ENCODE assay signal across 10 cellular contexts in the genomic region with DNA sequence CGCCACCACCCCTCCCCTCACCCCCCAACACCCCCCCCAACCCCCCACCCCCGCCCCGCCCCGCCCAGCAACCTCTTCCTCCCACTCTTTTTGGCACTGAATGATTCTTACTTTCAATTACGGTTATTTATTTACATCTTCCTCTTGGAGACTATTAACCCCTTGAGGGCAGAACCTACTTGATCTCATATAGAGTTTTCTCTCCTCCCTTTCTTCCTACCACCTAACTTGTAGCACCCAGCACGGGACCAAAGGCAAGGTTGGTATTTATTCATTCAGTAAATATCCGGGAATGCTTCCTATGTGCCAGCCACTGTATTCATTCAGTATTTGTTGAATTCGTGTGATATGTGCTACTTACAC. TPM values are rescaled to one million over a fixed set of nuclear protein-coding genes. Genes with fewer than 3 reads are reported as not detected.
A peak's percentile ranks its signal among the peaks of the same experiment; 100 is the strongest.
DNase-seq lines count a peak whose midpoint lies in the region; ATAC-seq, FAIRE-seq and TF ChIP-seq lines count a peak whose summit lies in the region.
"Had no signal": no experiment of that assay in that cellular context is flagged by ENCODE, and none has a peak within 500 bp of the region (broad histone marks: within the 10 kb centered on the region; RNA-seq: fewer than 3 reads in every experiment).

No MANE protein-coding gene starts in this region.

- H4K20me1 ChIP-seq in BLaER1 treated with 17β-estradiol and CSF1 and Interleukin-3, amounts not matched to agents 10 nM and 100 nM, result peaks cover 0 to 26% (median 7%) of the 10 kb centered on the region in 11 experiments; a peak in 6 of 22 replicates
- H4K20me1 ChIP-seq in astrocyte (ENCODE audit: insufficient read depth, low read length), result peaks cover 16% of the 10 kb centered on the region

- H3K27ac Mint-ChIP-seq in astrocyte (ENCODE audit: unreplicated experiment), result no peak overlapping the region
- H3K27ac Mint-ChIP-seq in naive thymus-derived CD4-positive, alpha-beta T cell, result no peak overlapping the region

- H3K36me3 Mint-ChIP-seq in astrocyte (ENCODE audit: low read depth, unreplicated experiment), result no peaks in the 10 kb centered on the region
- H3K36me3 Mint-ChIP-seq in naive thymus-derived CD4-positive, alpha-beta T cell, result no peaks in the 10 kb centered on the region

- DNase-seq in astrocyte (ENCODE audit: low read depth) (no peak), A673 (ENCODE audit: low spot score) (no peak), GM10266 (ENCODE audit: extremely low spot score) (no peak), NCI-H82 treated with DMSO at 0.1 percent for 48 hours (lab: John Stamatoyannopoulos, UW; ENCODE audit: unreplicated experiment) (no peak), D721Med (ENCODE audit: insufficient read length, low spot score) (no peak)
- DNase-seq in naive thymus-derived CD4-positive, alpha-beta T cell, result no peak
- DNase-seq: activated naive CD4-positive, alpha-beta T cell had no signal

- H3K4me1 Mint-ChIP-seq in astrocyte (ENCODE audit: low read depth, unreplicated experiment), result peaks cover 23% of the 10 kb centered on the region
- peaks cover 6 to 17% (median 13%) of the 10 kb centered on the region in 7 donors for H3K4me1 Mint-ChIP-seq in naive thymus-derived CD4-positive, alpha-beta T cell

- peaks cover 4% of the 10 kb centered on the region for H3K27me3 Mint-ChIP-seq in astrocyte (ENCODE audit: low read depth, unreplicated experiment)
- peaks cover 35 to 73% (median 58%) of the 10 kb centered on the region in 5 donors for H3K27me3 Mint-ChIP-seq in naive thymus-derived CD4-positive, alpha-beta T cell

- BruUV-seq in A673 (replicated peaks; lab: Mats Ljungman, UMichigan), result no TSS peak

- H3K27me3 ChIP-seq in BLaER1 treated with 17β-estradiol and CSF1 and Interleukin-3, amounts not matched to agents 10 nM and 100 nM, result 0 out of 22 replicates have a peak, but pooled peaks cover 0 to 4% (median 0%) of the 10 kb centered on the region in 11 experiments
- H3K27me3 ChIP-seq in HUES48 (ENCODE audit: control insufficient read depth, insufficient read depth, low read length) (peaks cover 73% of the 10 kb centered on the region), astrocyte (ENCODE audit: insufficient read depth, low read length) (no peaks in the 10 kb centered on the region), A673 (replicated peaks; ENCODE audit: insufficient read depth, low read depth, low read length, poor library complexity) (no peaks in the 10 kb centered on the region)
- no peaks in the 10 kb centered on the region for H3K27me3 ChIP-seq in naive thymus-derived CD4-positive, alpha-beta T cell (ENCODE audit: control insufficient read depth in 2 of 2, insufficient read depth in 2 of 2, low read length in 2 of 2)

- H3K9ac ChIP-seq in BLaER1 treated with 17β-estradiol and CSF1 and Interleukin-3, amounts not matched to agents 10 nM and 100 nM, result no peak overlapping the region
- H3K9ac ChIP-seq in HUES48 (ENCODE audit: low read depth, low read length), result no peak overlapping the region
- no peak overlapping the region for H3K9ac ChIP-seq in astrocyte (ENCODE audit: low read length)

- H3K9me3 Mint-ChIP-seq in astrocyte (ENCODE audit: unreplicated experiment), result no peaks in the 10 kb centered on the region
- peaks cover 0 to 2% (median 0%) of the 10 kb centered on the region in 11 donors for H3K9me3 Mint-ChIP-seq in naive thymus-derived CD4-positive, alpha-beta T cell

- H3K79me2 ChIP-seq in astrocyte (ENCODE audit: insufficient read depth, low read length), result peaks cover 28% of the 10 kb centered on the region

- H3K27ac ChIP-seq in BLaER1 treated with 17β-estradiol and CSF1 and Interleukin-3, amounts not matched to agents 10 nM and 100 nM, result no peak overlapping the region
- H3K27ac ChIP-seq in HUES48 (ENCODE audit: low read depth, low read length) (no peak overlapping the region), astrocyte (ENCODE audit: low read depth, low read length) (no peak overlapping the region), A673 (ENCODE audit: low read depth, low read length, poor library complexity, severe bottlenecking) (no peak overlapping the region)
- no peak overlapping the region for H3K27ac ChIP-seq in naive thymus-derived CD4-positive, alpha-beta T cell (ENCODE audit: low read depth, low read length)

- no peak overlapping the region for H3K4me3 Mint-ChIP-seq in astrocyte (ENCODE audit: unreplicated experiment)
- H3K4me3 Mint-ChIP-seq in naive thymus-derived CD4-positive, alpha-beta T cell, result peak overlapping the region in 9 of 10 donors; percentile 17 to 46 (median 29)

- POLR2A ChIA-PET in naive thymus-derived CD4-positive, alpha-beta T cell (lab: Charles Lee), result no interaction called here
- POLR2A ChIA-PET in A673 (lab: Charles Lee; ENCODE audit: low non-redundant PET), result no interaction called here

- H3K4me1 ChIP-seq in BLaER1 treated with 17β-estradiol and CSF1 and Interleukin-3, amounts not matched to agents 10 nM and 100 nM, result peaks cover 13 to 29% (median 23%) of the 10 kb centered on the region in 10 experiments
- H3K4me1 ChIP-seq in HUES48 (ENCODE audit: control insufficient read depth, insufficient read depth, low read length) (peaks cover 48% of the 10 kb centered on the region), astrocyte (ENCODE audit: insufficient read depth, low read length) (peaks cover 16% of the 10 kb centered on the region), A673 (ENCODE audit: insufficient read depth, low read length, poor library complexity, severe bottlenecking) (peaks cover 44% of the 10 kb centered on the region)
- no peaks in the 10 kb centered on the region for H3K4me1 ChIP-seq in naive thymus-derived CD4-positive, alpha-beta T cell (ENCODE audit: control insufficient read depth in 2 of 2, insufficient read depth in 2 of 2, low read length in 2 of 2)

- H3K36me3 ChIP-seq in BLaER1 treated with 17β-estradiol and CSF1 and Interleukin-3, amounts not matched to agents 10 nM and 100 nM, result 0 out of 22 replicates have a peak, but pooled peaks cover 0 to 4% (median 0%) of the 10 kb centered on the region in 11 experiments
- H3K36me3 ChIP-seq in HUES48 (ENCODE audit: control insufficient read depth, insufficient read depth, low read length) (no peaks in the 10 kb centered on the region), astrocyte (ENCODE audit: insufficient read depth, low read length) (no peaks in the 10 kb centered on the region), A673 (ENCODE audit: insufficient read depth, low read length, poor library complexity, severe bottlenecking) (no peaks in the 10 kb centered on the region)
- no peaks in the 10 kb centered on the region for H3K36me3 ChIP-seq in naive thymus-derived CD4-positive, alpha-beta T cell (ENCODE audit: control insufficient read depth in 2 of 3, insufficient read depth in 3 of 3, low read length in 3 of 3)

- TF ChIP-seq CTCF in astrocyte (IDR thresholded peaks at IDR 0.05; ENCODE audit: insufficient read depth, low read depth, low read length) (no peak), A673 (conservative IDR thresholded peaks at IDR 0.05; ENCODE audit: low read depth, low read length) (no peak), GM10266 (IDR thresholded peaks at IDR 0.05; ENCODE audit: control insufficient read depth, insufficient read depth, low read depth, missing control alignments) (no peak), D721Med (IDR thresholded peaks at IDR 0.05; ENCODE audit: insufficient read depth, missing control alignments) (no peak)

- FAIRE-seq in astrocyte (lab: Jason Lieb, UNC) (no peak), D721Med (lab: Jason Lieb, UNC) (no peak)

- intact Hi-C loops in naive thymus-derived CD4-positive, alpha-beta T cell (cut with micrococcal nuclease), result no loop called here
- intact Hi-C loops in A673 (cut with micrococcal nuclease; ENCODE audit: unreplicated experiment), result loop anchor here (5.0 to 10.0 kb wide), 3 partner anchors 133 to 357 kb away; a partner anchor contains a TSS

- CTCF ChIA-PET in naive thymus-derived CD4-positive, alpha-beta T cell (lab: Charles Lee), result no interaction called here
- CTCF ChIA-PET in A673 (lab: Charles Lee), result no interaction called here

- no peak for ATAC-seq in naive thymus-derived CD4-positive, alpha-beta T cell
- ATAC-seq: esophagus mucosa had no signal

- peak overlapping the region; percentile 6 for H2AFZ ChIP-seq in astrocyte (ENCODE audit: low read depth, low read length)

- H3K9me3 ChIP-seq in BLaER1 treated with 17β-estradiol and CSF1 and Interleukin-3, amounts not matched to agents 10 nM and 100 nM (replicated peaks in 1 of 11), result no peaks in the 10 kb centered on the region
- H3K9me3 ChIP-seq in HUES48 (ENCODE audit: control insufficient read depth, insufficient read depth, low read length), result no peaks in the 10 kb centered on the region
- no peaks in the 10 kb centered on the region for H3K9me3 ChIP-seq in astrocyte (ENCODE audit: insufficient read depth, low read depth, low read length)
- H3K9me3 ChIP-seq in naive thymus-derived CD4-positive, alpha-beta T cell (ENCODE audit: control insufficient read depth in 2 of 3, low read length in 3 of 3), result no peaks in the 10 kb centered on the region
- H3K9me3 ChIP-seq in A673 (ENCODE audit: low read depth, low read length, poor library complexity, severe bottlenecking), result no peaks in the 10 kb centered on the region

- H3K4me3 ChIP-seq in BLaER1 treated with 17β-estradiol and CSF1 and Interleukin-3, amounts not matched to agents 10 nM and 100 nM, result no peak overlapping the region
- peak overlapping the region; percentile 27; the same call in 1 of the 2 replicates for H3K4me3 ChIP-seq in HUES48 (ENCODE audit: low read depth, low read length)
- no peak overlapping the region for H3K4me3 ChIP-seq in astrocyte (ENCODE audit: insufficient read depth, low read depth, low read length)
- H3K4me3 ChIP-seq in naive thymus-derived CD4-positive, alpha-beta T cell (ENCODE audit: low read length), result no peak overlapping the region
- no peak overlapping the region for H3K4me3 ChIP-seq in A673 (ENCODE audit: low read depth, low read length, poor library complexity, severe bottlenecking)

- H3K4me2 ChIP-seq in BLaER1 treated with 17β-estradiol and CSF1 and Interleukin-3, amounts not matched to agents 10 nM and 100 nM, result peak overlapping the region in 9 of 11 experiments; percentile 24 to 60 (median 45); a peak in 12 of 22 replicates
- peak overlapping the region; percentile 56 for H3K4me2 ChIP-seq in astrocyte (ENCODE audit: low read length)

RNA-seq across cellular contexts. Expression of a gene that starts 1.2 kb away (rescaled TPM):
- total RNA-seq in astrocyte, result 11.1 and 12.5 TPM in 2 replicates
- under 1 TPM in 2 of 5 experiments, not detected in 3; 0.16 to 0.17 TPM for total RNA-seq in naive thymus-derived CD4-positive, alpha-beta T cell
- polyA plus RNA-seq in naive thymus-derived CD4-positive, alpha-beta T cell, result under 1 TPM in 1 of 2 donors, not detected in 1; 0.01 TPM
- total RNA-seq in A673 (2021), result 10.3 and 10.5 TPM in 2 replicates
